ENCODE assay signal across 22 cellular contexts in genomic region chr12:52207106-52207505, GRCh38. TPM values are rescaled to one million over a fixed set of nuclear protein-coding genes. Genes with fewer than 3 reads are reported as not detected.
DNase-seq lines count a peak whose midpoint lies in the region; ATAC-seq, FAIRE-seq and TF ChIP-seq lines count a peak whose summit lies in the region.
"Had no signal": no experiment of that assay in that cellular context is flagged by ENCODE, and none has a peak within 500 bp of the region (broad histone marks: within the 10 kb centered on the region; RNA-seq: fewer than 3 reads in every experiment).

No MANE protein-coding gene starts in this region.

- WGBS in endodermal cell (ENCODE audit: insufficient coverage in 1 of 2, insufficient read length in 1 of 2), 2 experiments: 89 to 90% methylated on average over 2 of the region's 2 CpGs

- FAIRE-seq in RCC 7860 (lab: Jason Lieb, UNC): no peak
- FAIRE-seq: colon, endometrium, H54 had no signal

- no peak overlapping the region for H3K4me3 ChIP-seq in endodermal cell (ENCODE audit: low read length)
- H3K4me3 ChIP-seq: heart right ventricle, MG63, SK-N-MC had no signal

- no peaks in the 10 kb centered on the region for H3K9me3 ChIP-seq in endodermal cell (ENCODE audit: control insufficient read depth, low read length)
- H3K9me3 ChIP-seq: heart right ventricle, MG63 had no signal

- no peak for TF ChIP-seq CTCF in C4-2B (conservative IDR thresholded peaks at IDR 0.05)
- no peak for TF ChIP-seq CTCF in endodermal cell (conservative IDR thresholded peaks at IDR 0.05)

- no peaks in the 10 kb centered on the region for H3K4me1 ChIP-seq in endodermal cell (ENCODE audit: control insufficient read depth, insufficient read depth, low read length)

- no peak overlapping the region for H3K4me3 Mint-ChIP-seq in endodermal cell
- H3K4me3 Mint-ChIP-seq: activated naive CD8-positive, alpha-beta T cell; activated T-helper 1 cell treated with anti-CD3 and anti-CD28 coated beads, Interleukin-12 subunit alpha, Interleukin-12 subunit beta, Interleukin-2, Interleukin-4 antibody, amounts not matched to agents 30 ng/mL and 10 ng/mL and 1 ng/mL, durations not matched to agents 14 hours and 24 hours and 36 hours; stimulated activated naive CD8-positive, alpha-beta T cell treated with anti-CD3 and anti-CD28 coated beads, Interleukin-15, Interleukin-2, amounts not matched to agents 100 ng/mL and 50 ng/mL, for 24 hours; type B pancreatic cell had no signal

- no peak for TF ChIP-seq POLR2A in erythroblast (IDR thresholded peaks at IDR 0.05; ENCODE audit: low read length)

- DNase-seq in M059J (ENCODE audit: low read depth) (peak; percentile 45), endodermal cell (peak; percentile 51), posterior vena cava (ENCODE audit: low spot score) (peak; percentile 50), RCC 7860 (ENCODE audit: low spot score) (no peak), erythroblast (lab: John Stamatoyannopoulos, UW) (no peak), NCI-H1930 (lab: John Stamatoyannopoulos, UW) (no peak)
- DNase-seq: activated CD4-positive, alpha-beta T cell treated with anti-CD3 and anti-CD28 coated beads for 1 hour; DND-41; NCI-H82 had no signal

- H3K36me3 Mint-ChIP-seq in endodermal cell (ENCODE audit: low read depth): no peaks in the 10 kb centered on the region
- H3K36me3 Mint-ChIP-seq: activated naive CD8-positive, alpha-beta T cell; type B pancreatic cell had no signal

- peaks cover 2% of the 10 kb centered on the region for H3K27me3 Mint-ChIP-seq in endodermal cell (ENCODE audit: insufficient read depth)

- no peaks in the 10 kb centered on the region for H3K9me3 Mint-ChIP-seq in endodermal cell
- H3K9me3 Mint-ChIP-seq: activated T-helper 1 cell treated with anti-CD3 and anti-CD28 coated beads, Interleukin-12 subunit alpha, Interleukin-12 subunit beta, Interleukin-2, Interleukin-4 antibody, amounts not matched to agents 30 ng/mL and 10 ng/mL and 1 ng/mL, durations not matched to agents 14 hours and 24 hours and 36 hours; stimulated activated naive CD8-positive, alpha-beta T cell treated with anti-CD3 and anti-CD28 coated beads, Interleukin-15, Interleukin-2, amounts not matched to agents 100 ng/mL and 50 ng/mL, for 24 hours; type B pancreatic cell had no signal

- no peak overlapping the region for H3K9ac ChIP-seq in endodermal cell (ENCODE audit: extremely low read depth, low read length, poor library complexity, severe bottlenecking)

- intact Hi-C loops in posterior vena cava (cut with DNase I): no loop called here

- peaks cover 3% of the 10 kb centered on the region for H3K27me3 ChIP-seq in endodermal cell (ENCODE audit: control insufficient read depth, insufficient read depth, low read length, poor library complexity, severe bottlenecking)
- H3K27me3 ChIP-seq: MG63 had no signal

- H3K27ac ChIP-seq in C4-2B (peak overlapping the region; percentile 47), endodermal cell (ENCODE audit: low read depth, low read length) (no peak overlapping the region)
- H3K27ac ChIP-seq: heart right ventricle, SK-N-MC had no signal

- no peaks in the 10 kb centered on the region for H3K4me1 Mint-ChIP-seq in endodermal cell

- no peaks in the 10 kb centered on the region for H3K36me3 ChIP-seq in endodermal cell (ENCODE audit: control insufficient read depth, insufficient read depth, low read length)
- H3K36me3 ChIP-seq: heart right ventricle, MG63 had no signal

- no peak for ATAC-seq in GM18909 (IDR thresholded peaks at IDR 0.05; ENCODE audit: poor library complexity, unreplicated experiment)

- H3K27ac Mint-ChIP-seq in endodermal cell: peak overlapping the region; percentile 14
- H3K27ac Mint-ChIP-seq: activated naive CD8-positive, alpha-beta T cell; activated T-helper 1 cell treated with anti-CD3 and anti-CD28 coated beads, Interleukin-12 subunit alpha, Interleukin-12 subunit beta, Interleukin-2, Interleukin-4 antibody, amounts not matched to agents 30 ng/mL and 10 ng/mL and 1 ng/mL, durations not matched to agents 14 hours and 24 hours and 36 hours; stimulated activated naive CD8-positive, alpha-beta T cell treated with anti-CD3 and anti-CD28 coated beads, Interleukin-15, Interleukin-2, amounts not matched to agents 100 ng/mL and 50 ng/mL, for 24 hours; type B pancreatic cell had no signal

RNA-seq across cellular contexts. Expression of gene KRT80, which starts 15.3 kb away (rescaled TPM):
- 36.6 and 52.7 TPM in 2 replicates for total RNA-seq in M059J (2014; rRNA removed; shearing (Covaris generic))
- total RNA-seq in endodermal cell (under 1 TPM; 0.07 to 0.09 TPM), posterior vena cava (under 1 TPM; 0.19 to 0.48 TPM)
- polyA plus RNA-seq in endodermal cell (2013, experiment 1 of 2): 0.11 TPM
- polyA plus RNA-seq in endodermal cell (2013, experiment 2 of 2): 0.08 TPM
- total RNA-seq: activated CD8-positive, alpha-beta memory T cell treated with anti-CD3 and anti-CD28 coated beads for 36 hours; activated T-helper 1 cell treated with anti-CD3 and anti-CD28 coated beads, Interleukin-12 subunit alpha, Interleukin-12 subunit beta, Interleukin-2, Interleukin-4 antibody, amounts not matched to agents 30 ng/mL and 10 ng/mL and 1 ng/mL, durations not matched to agents 14 hours and 24 hours and 36 hours had no signal

RNA-seq across cellular contexts. Expression of gene KRT7, which starts 25.9 kb away (rescaled TPM):
- 3.0 and 8.4 TPM in 2 replicates for total RNA-seq in M059J (2014; rRNA removed; shearing (Covaris generic))
- total RNA-seq in endodermal cell (1 to 10 TPM in 1 of 2 donors, not detected in 1; 1.5 TPM), posterior vena cava (1 to 10 TPM; 4.1 to 6.8 TPM)
- polyA plus RNA-seq in endodermal cell (2013, experiment 1 of 2): 1.6 TPM
- polyA plus RNA-seq in endodermal cell (2013, experiment 2 of 2): 0.37 TPM

Comparison
In these comparisons a context has a peak if more than half of its experiments do, and no peak if none do; other contexts are left out.
1. DNase-seq: peak in M059J (single experiment), endodermal cell (single experiment) and posterior vena cava (single experiment); none in RCC 7860 (single experiment), erythroblast (0 of 2) and NCI-H1930 (0 of 2).
2. RNA of gene KRT80, which starts 15.3 kb away (total RNA-seq): 36.6 to 52.7 TPM in M059J; 0.19 to 0.48 TPM in posterior vena cava and 0.07 to 0.09 TPM in endodermal cell; every median in the first group is over 10 times any median in the second.